In the genomic region with DNA sequence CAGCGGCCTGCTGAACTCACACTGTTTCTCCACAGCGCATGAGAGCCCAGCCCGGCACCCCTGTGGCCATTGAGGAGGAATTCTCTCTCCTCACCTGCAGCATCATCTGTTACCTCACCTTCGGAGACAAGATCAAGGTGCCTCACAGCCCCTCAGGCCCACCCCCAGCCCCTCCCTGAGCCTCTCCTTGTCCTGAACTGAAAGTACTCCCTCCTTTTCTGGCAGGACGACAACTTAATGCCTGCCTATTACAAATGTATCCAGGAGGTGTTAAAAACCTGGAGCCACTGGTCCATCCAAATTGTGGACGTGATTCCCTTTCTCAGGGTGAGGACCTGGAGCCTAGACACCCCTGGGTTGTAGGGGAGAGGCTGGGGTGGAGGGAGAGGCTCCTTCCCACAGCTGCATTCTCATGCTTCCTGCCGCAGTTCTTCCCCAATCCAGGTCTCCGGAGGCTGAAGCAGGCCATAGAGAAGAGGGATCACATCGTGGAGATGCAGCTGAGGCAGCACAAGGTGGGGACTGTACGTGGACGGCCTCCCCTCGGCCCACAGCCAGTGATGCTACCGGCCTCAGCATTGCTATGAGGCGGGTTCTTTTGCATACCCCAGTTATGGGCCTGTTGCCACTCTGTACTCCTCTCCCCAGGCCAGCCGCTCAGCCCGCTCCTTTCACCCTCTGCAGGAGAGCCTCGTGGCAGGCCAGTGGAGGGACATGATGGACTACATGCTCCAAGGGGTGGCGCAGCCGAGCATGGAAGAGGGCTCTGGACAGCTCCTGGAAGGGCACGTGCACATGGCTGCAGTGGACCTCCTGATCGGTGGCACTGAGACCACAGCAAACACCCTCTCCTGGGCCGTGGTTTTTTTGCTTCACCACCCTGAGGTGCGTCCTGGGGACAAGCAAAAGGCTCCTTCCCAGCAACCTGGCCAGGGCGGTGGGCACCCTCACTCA, we compare ENCODE assay signal across 5 cellular contexts. TPM values are rescaled to one million over a fixed set of nuclear protein-coding genes. Genes with fewer than 3 reads are reported as not detected.
"Had no signal": no experiment of that assay in that cellular context is flagged by ENCODE, and none has a peak within 500 bp of the region (broad histone marks: within the 10 kb centered on the region; RNA-seq: fewer than 3 reads in every experiment).

No MANE protein-coding gene starts in this region.

RNA-seq across cellular contexts. Expression of a gene that starts 1.4 kb away (rescaled TPM):
- total RNA-seq: M059J, PC-3, RPMI7951, SJCRH30, SK-MEL-5 had no signal
